Comparison of ENCODE assay signal across 8 cellular contexts in genomic region chr17:7626956-7627249, GRCh38. TPM values are rescaled to one million over a fixed set of nuclear protein-coding genes. Genes with fewer than 3 reads are reported as not detected.
A peak's percentile ranks its signal among the peaks of the same experiment; 100 is the strongest.
DNase-seq lines count a peak whose midpoint lies in the region; ATAC-seq lines count a peak whose summit lies in the region.

No MANE protein-coding gene starts in this region.

- H3K4me3 ChIP-seq in mononuclear cell (ENCODE audit: low read length) = peak overlapping the region; percentile 66

- no peaks in the 10 kb centered on the region for H3K27me3 Mint-ChIP-seq in stimulated activated naive CD8-positive, alpha-beta T cell treated with anti-CD3 and anti-CD28 coated beads, Interleukin-15, Interleukin-2, amounts not matched to agents 100 ng/mL and 50 ng/mL, for 24 hours
- no peaks in the 10 kb centered on the region for H3K27me3 Mint-ChIP-seq in central memory CD8-positive, alpha-beta T cell

- H3K4me1 Mint-ChIP-seq in stimulated activated naive CD8-positive, alpha-beta T cell treated with anti-CD3 and anti-CD28 coated beads, Interleukin-15, Interleukin-2, amounts not matched to agents 100 ng/mL and 50 ng/mL, for 24 hours (ENCODE audit: low read depth) = peaks cover 10% of the 10 kb centered on the region
- peaks cover 18% of the 10 kb centered on the region for H3K4me1 Mint-ChIP-seq in central memory CD8-positive, alpha-beta T cell

- H3K9me3 ChIP-seq in mononuclear cell (ENCODE audit: low read depth, low read length) = no peaks in the 10 kb centered on the region

- H3K27me3 ChIP-seq in mononuclear cell (ENCODE audit: insufficient read depth, low read length) = no peaks in the 10 kb centered on the region

- peaks cover 22% of the 10 kb centered on the region for H3K4me1 ChIP-seq in mononuclear cell (ENCODE audit: insufficient read depth, low read length)

- no peaks in the 10 kb centered on the region for H3K36me3 Mint-ChIP-seq in stimulated activated naive CD8-positive, alpha-beta T cell treated with anti-CD3 and anti-CD28 coated beads, Interleukin-15, Interleukin-2, amounts not matched to agents 100 ng/mL and 50 ng/mL, for 24 hours (ENCODE audit: low read depth)
- no peaks in the 10 kb centered on the region for H3K36me3 Mint-ChIP-seq in central memory CD8-positive, alpha-beta T cell (ENCODE audit: insufficient read depth)

- no peaks in the 10 kb centered on the region for H3K9me3 Mint-ChIP-seq in stimulated activated naive CD8-positive, alpha-beta T cell treated with anti-CD3 and anti-CD28 coated beads, Interleukin-15, Interleukin-2, amounts not matched to agents 100 ng/mL and 50 ng/mL, for 24 hours
- no peaks in the 10 kb centered on the region for H3K9me3 Mint-ChIP-seq in central memory CD8-positive, alpha-beta T cell

- peak overlapping the region; percentile 85 for H3K4me3 Mint-ChIP-seq in stimulated activated naive CD8-positive, alpha-beta T cell treated with anti-CD3 and anti-CD28 coated beads, Interleukin-15, Interleukin-2, amounts not matched to agents 100 ng/mL and 50 ng/mL, for 24 hours
- H3K4me3 Mint-ChIP-seq in central memory CD8-positive, alpha-beta T cell = peak overlapping the region; percentile 88

- DNase-seq in stimulated activated naive CD8-positive, alpha-beta T cell treated with anti-CD3 and anti-CD28 coated beads, Interleukin-15, Interleukin-2, amounts not matched to agents 100 U/mL and 50 U/mL, for 24 hours = no peak
- no peak for DNase-seq in central memory CD8-positive, alpha-beta T cell (ENCODE audit: low spot score in 2 of 2)
- DNase-seq in NCI-H1105 (lab: John Stamatoyannopoulos, UW) (no peak), middle frontal gyrus (ENCODE audit: extremely low spot score, low spot score) (no peak), AML-193 (lab: John Stamatoyannopoulos, UW) (no peak)

- peak overlapping the region; percentile 61 for H3K27ac Mint-ChIP-seq in stimulated activated naive CD8-positive, alpha-beta T cell treated with anti-CD3 and anti-CD28 coated beads, Interleukin-15, Interleukin-2, amounts not matched to agents 100 ng/mL and 50 ng/mL, for 24 hours
- peak overlapping the region; percentile 92 for H3K27ac Mint-ChIP-seq in central memory CD8-positive, alpha-beta T cell (ENCODE audit: low read depth)

- no peak for ATAC-seq in stimulated activated naive CD8-positive, alpha-beta T cell treated with anti-CD3 and anti-CD28 coated beads, Interleukin-15, Interleukin-2, amounts not matched to agents 100 U/mL and 50 U/mL, for 24 hours
- no peak for ATAC-seq in central memory CD8-positive, alpha-beta T cell (replicated peaks; ENCODE audit: extremely low read depth, poor library complexity, severe bottlenecking)
- ATAC-seq in GM18907 (IDR thresholded peaks at IDR 0.05; ENCODE audit: unreplicated experiment) = no peak

RNA-seq across cellular contexts. Expression of gene SAT2, which starts 0.7 kb away (rescaled TPM):
- 28.3 TPM for total RNA-seq in mononuclear cell

RNA-seq across cellular contexts. Expression of gene SHBG, which starts 3.0 kb away (rescaled TPM):
- not detected for total RNA-seq in mononuclear cell

RNA-seq across cellular contexts. Expression of gene FXR2, which starts 12.2 kb away (rescaled TPM):
- 7.7 TPM for total RNA-seq in mononuclear cell

RNA-seq across cellular contexts. Expression of gene ATP1B2, which starts 23.8 kb away (rescaled TPM):
- total RNA-seq in mononuclear cell = not detected

RNA-seq across cellular contexts. Expression of gene SOX15, which starts 37.0 kb away (rescaled TPM):
- 0.52 TPM for total RNA-seq in mononuclear cell
